24 cellular contexts compared by ENCODE assay signal in the genomic region with DNA sequence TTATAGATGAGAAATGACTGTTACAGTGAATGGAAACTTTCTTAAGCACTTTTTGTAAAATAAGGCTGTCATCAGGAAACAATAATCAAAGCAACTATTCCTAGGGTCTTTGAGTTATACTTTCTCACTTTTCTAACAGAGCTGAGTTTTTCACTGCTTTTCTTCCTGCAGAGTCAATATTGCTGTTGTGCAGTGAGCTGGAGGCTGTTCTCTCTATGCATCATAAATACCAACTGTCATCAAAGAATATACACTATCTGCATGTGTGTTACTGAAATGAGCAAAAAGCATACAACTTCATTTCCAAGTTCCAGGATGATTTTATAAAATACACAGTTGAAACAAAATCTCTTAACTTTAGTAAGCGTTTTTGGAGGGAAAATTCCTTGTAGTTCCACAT.
A peak's percentile ranks its signal among the peaks of the same experiment; 100 is the strongest.
DNase-seq lines count a peak whose midpoint lies in the region; ATAC-seq, FAIRE-seq and TF ChIP-seq lines count a peak whose summit lies in the region.
"Had no signal": no experiment of that assay in that cellular context is flagged by ENCODE, and none has a peak within 500 bp of the region (broad histone marks: within the 10 kb centered on the region; RNA-seq: fewer than 3 reads in every experiment).

No MANE protein-coding gene starts in this region.

- 8% methylated on average over 1 of the region's 1 CpG for WGBS in K562 (ENCODE audit: insufficient coverage, low coverage, missing lambda C conversion rate)
- WGBS in liver = 89% methylated on average over 1 of the region's 1 CpG

- no peak overlapping the region for H3K4me2 ChIP-seq in K562 (ENCODE audit: insufficient read depth, low read length)

- no peak for TF ChIP-seq RAD21 in K562 (CRISPR knock-in tag; conservative IDR thresholded peaks at IDR 0.05 in 1 of 2, IDR thresholded peaks at IDR 0.05 in 1 of 2)
- no peak for TF ChIP-seq RAD21 in liver (IDR thresholded peaks at IDR 0.05)

- no peaks in the 10 kb centered on the region for H3K36me3 Mint-ChIP-seq in activated CD4-positive, alpha-beta memory T cell treated with anti-CD3 and anti-CD28 coated beads for 36 hours
- H3K36me3 Mint-ChIP-seq in activated naive CD8-positive, alpha-beta T cell treated with anti-CD3 and anti-CD28 coated beads for 36 hours = no peaks in the 10 kb centered on the region
- H3K36me3 Mint-ChIP-seq: CD4-positive, alpha-beta memory T cell; IgD-negative memory B cell had no signal

- H3K9ac ChIP-seq in SK-N-MC (ENCODE audit: insufficient read length) = no peak overlapping the region
- H3K9ac ChIP-seq in K562 (ENCODE audit: insufficient read depth in 1 of 2, low read depth in 2 of 2, low read length in 2 of 2) = no peak overlapping the region
- H3K9ac ChIP-seq in liver (ENCODE audit: low read depth in 1 of 2, low read length in 2 of 2) = no peak overlapping the region

- intact Hi-C loops in K562 (cut with micrococcal nuclease) = no loop called here
- intact Hi-C loops in activated CD4-positive, alpha-beta memory T cell treated with anti-CD3 and anti-CD28 coated beads for 36 hours (cut with micrococcal nuclease) = no loop called here

- FAIRE-seq in K562 (lab: Jason Lieb, UNC) (no peak), GM12892 (lab: Jason Lieb, UNC) (no peak)
- FAIRE-seq: G401.6, GM12878 had no signal

- BruUV-seq in K562 (replicated peaks; lab: Mats Ljungman, UMichigan) = no TSS peak

- no peak overlapping the region for H2AFZ ChIP-seq in K562 (ENCODE audit: low read depth, low read length)

- TF ChIP-seq CTCF in K562 (IDR thresholded peaks at IDR 0.05 in 2 of 3, conservative IDR thresholded peaks at IDR 0.05 in 1 of 3; ENCODE audit: insufficient read depth in 2 of 3, low read depth in 1 of 3, low read length in 3 of 3) (no peak), fibroblast of pulmonary artery (IDR thresholded peaks at IDR 0.05; ENCODE audit: low read length, missing control alignments) (no peak), liver (IDR thresholded peaks at IDR 0.05; ENCODE audit: low read depth, low read length, missing input control) (no peak)

- DNase-seq in SK-N-MC (ENCODE audit: low read depth, low spot score) (no peak), K562 (ENCODE audit: extremely low read depth in 1 of 4, low spot score in 3 of 4) (no peak), fibroblast of pulmonary artery (ENCODE audit: low read depth) (peak; percentile 13), GM12892 (ENCODE audit: insufficient read length) (no peak)
- no peak for DNase-seq in activated CD4-positive, alpha-beta memory T cell treated with anti-CD3 and anti-CD28 coated beads for 36 hours
- no peak for DNase-seq in activated naive CD8-positive, alpha-beta T cell treated with anti-CD3 and anti-CD28 coated beads for 36 hours
- DNase-seq: C1 segment of cervical spinal cord; CD4-positive, alpha-beta memory T cell; COR-L47; DMS53; Karpas-422; NCI-H2029; NCI-H446 treated with DMSO at 0.1 percent for 48 hours; NCI-H526; NCI-H82; NK-92 treated with Interleukin-12 subunit alpha and Interleukin-12 subunit beta, amount 100 ng/mL, for 24 hours; Right ventricle myocardium superior; RPMI8226 had no signal

- H3K9me3 ChIP-seq in SK-N-MC (ENCODE audit: low read depth, low read length) = no peaks in the 10 kb centered on the region
- H3K9me3 ChIP-seq in K562 (replicated peaks; ENCODE audit: control insufficient read depth, insufficient read depth, low read depth, low read length) = no peaks in the 10 kb centered on the region
- H3K9me3 ChIP-seq in liver (ENCODE audit: control insufficient read depth in 4 of 4, low read length in 3 of 4) = no peaks in the 10 kb centered on the region
- H3K9me3 ChIP-seq: SJSA1 had no signal

- no peak for TF ChIP-seq EP300 in K562 (IDR thresholded peaks at IDR 0.05; ENCODE audit: low read length)

- no peaks in the 10 kb centered on the region for H3K79me2 ChIP-seq in K562 (ENCODE audit: control insufficient read depth, insufficient read depth, low read length)

- no peaks in the 10 kb centered on the region for H3K4me1 Mint-ChIP-seq in activated CD4-positive, alpha-beta memory T cell treated with anti-CD3 and anti-CD28 coated beads for 36 hours (ENCODE audit: low read depth)
- H3K4me1 Mint-ChIP-seq in activated naive CD8-positive, alpha-beta T cell treated with anti-CD3 and anti-CD28 coated beads for 36 hours = no peaks in the 10 kb centered on the region
- H3K4me1 Mint-ChIP-seq: CD4-positive, alpha-beta memory T cell; IgD-negative memory B cell had no signal

- H3K4me3 ChIP-seq in SK-N-MC = no peak overlapping the region
- H3K4me3 ChIP-seq in K562 = no peak overlapping the region
- no peak overlapping the region for H3K4me3 ChIP-seq in fibroblast of pulmonary artery (replicated peaks; ENCODE audit: low read depth, low read length)
- H3K4me3 ChIP-seq in liver (ENCODE audit: low read depth in 1 of 3, low read length in 3 of 3) = no peak overlapping the region
- H3K4me3 ChIP-seq: GM12878, SJSA1 had no signal

- ATAC-seq in K562 = no peak
- ATAC-seq in HG03139 (IDR thresholded peaks at IDR 0.05; ENCODE audit: unreplicated experiment) = no peak
- ATAC-seq: GM12878 had no signal

- H3K4me3 Mint-ChIP-seq in activated CD4-positive, alpha-beta memory T cell treated with anti-CD3 and anti-CD28 coated beads for 36 hours = no peak overlapping the region
- no peak overlapping the region for H3K4me3 Mint-ChIP-seq in activated naive CD8-positive, alpha-beta T cell treated with anti-CD3 and anti-CD28 coated beads for 36 hours
- H3K4me3 Mint-ChIP-seq: CD4-positive, alpha-beta memory T cell; IgD-negative memory B cell had no signal

- no peaks in the 10 kb centered on the region for H4K20me1 ChIP-seq in K562 (replicated peaks; ENCODE audit: control insufficient read depth, insufficient read depth, low read length)

- TF ChIP-seq POLR2A in K562 (conservative IDR thresholded peaks at IDR 0.05) (no peak), GM12892 (IDR thresholded peaks at IDR 0.05; ENCODE audit: low read depth, low read length) (no peak)

- no peaks in the 10 kb centered on the region for H3K9me1 ChIP-seq in K562 (ENCODE audit: control insufficient read depth, insufficient read depth, low read length)

- H3K27ac Mint-ChIP-seq in activated CD4-positive, alpha-beta memory T cell treated with anti-CD3 and anti-CD28 coated beads for 36 hours = no peak overlapping the region
- no peak overlapping the region for H3K27ac Mint-ChIP-seq in activated naive CD8-positive, alpha-beta T cell treated with anti-CD3 and anti-CD28 coated beads for 36 hours
- H3K27ac Mint-ChIP-seq: CD4-positive, alpha-beta memory T cell; IgD-negative memory B cell had no signal

- H3K27ac ChIP-seq in SK-N-MC (peak overlapping the region; percentile 26; the same call in 1 of the 2 replicates), K562 (ENCODE audit: extremely low read depth, low read depth, low read length) (no peak overlapping the region), liver (ENCODE audit: low read depth in 1 of 2, low read length in 2 of 2) (no peak overlapping the region)
- H3K27ac ChIP-seq: SJSA1 had no signal

- H3K27me3 ChIP-seq in K562 (ENCODE audit: control insufficient read depth in 2 of 2, insufficient read depth in 2 of 2, low read length in 2 of 2) (peaks cover 5 to 17% of the 10 kb centered on the region in 2 experiments; a peak in 4 of 5 replicates), liver (ENCODE audit: control insufficient read depth in 4 of 4, insufficient read depth in 4 of 4, low read length in 3 of 4) (no peaks in the 10 kb centered on the region)

- in situ Hi-C loops in K562 (cut with MboI) = no loop called here

- peaks cover 2% of the 10 kb centered on the region for H3K27me3 Mint-ChIP-seq in activated CD4-positive, alpha-beta memory T cell treated with anti-CD3 and anti-CD28 coated beads for 36 hours
- H3K27me3 Mint-ChIP-seq in activated naive CD8-positive, alpha-beta T cell treated with anti-CD3 and anti-CD28 coated beads for 36 hours = peaks cover 5% of the 10 kb centered on the region

- no peaks in the 10 kb centered on the region for H3K9me3 Mint-ChIP-seq in activated CD4-positive, alpha-beta memory T cell treated with anti-CD3 and anti-CD28 coated beads for 36 hours
- no peaks in the 10 kb centered on the region for H3K9me3 Mint-ChIP-seq in activated naive CD8-positive, alpha-beta T cell treated with anti-CD3 and anti-CD28 coated beads for 36 hours
- H3K9me3 Mint-ChIP-seq: CD4-positive, alpha-beta memory T cell; IgD-negative memory B cell had no signal

- H3K4me1 ChIP-seq in K562 (replicated peaks in 1 of 2; ENCODE audit: control insufficient read depth in 2 of 2, insufficient read depth in 2 of 2, low read length in 2 of 2) (no peaks in the 10 kb centered on the region), liver (ENCODE audit: control insufficient read depth in 4 of 4, insufficient read depth in 4 of 4, low read length in 3 of 4) (peaks cover 0 to 8% (median 1%) of the 10 kb centered on the region in 4 donors)
- H3K4me1 ChIP-seq: SJSA1 had no signal

- CTCF ChIA-PET in K562 (lab: Yijun Ruan, JAX; ENCODE audit: low intra/inter-chr PET ratio) = no interaction called here
- CTCF ChIA-PET in activated CD4-positive, alpha-beta memory T cell treated with anti-CD3 and anti-CD28 coated beads for 36 hours (lab: Charles Lee) = no interaction called here

- H3K36me3 ChIP-seq in SK-N-MC (ENCODE audit: insufficient read depth, low read length) = no peaks in the 10 kb centered on the region
- no peaks in the 10 kb centered on the region for H3K36me3 ChIP-seq in K562 (ENCODE audit: control insufficient read depth, insufficient read depth, low read length)
- no peaks in the 10 kb centered on the region for H3K36me3 ChIP-seq in liver (ENCODE audit: control insufficient read depth in 4 of 4, insufficient read depth in 3 of 4, low read depth in 1 of 4, low read length in 3 of 4)
- H3K36me3 ChIP-seq: SJSA1 had no signal

- POLR2A ChIA-PET in K562 (lab: Yijun Ruan, JAX) = no interaction called here
- POLR2A ChIA-PET in activated CD4-positive, alpha-beta memory T cell treated with anti-CD3 and anti-CD28 coated beads for 36 hours (lab: Charles Lee) = no interaction called here

TF ChIP-seq in K562, 482 proteins besides CTCF, POLR2A, EP300 and RAD21:
- peak; percentile 24; the same call in 1 of the 2 replicates for TF ChIP-seq CEBPB (tag; IDR thresholded peaks at IDR 0.05)
- no peak for TF ChIP-seq CHD2 (IDR thresholded peaks at IDR 0.05; ENCODE audit: low read depth, low read length)

TF ChIP-seq in liver, 16 proteins besides CTCF, POLR2A, EP300 and RAD21:
- TF ChIP-seq HNF4A (conservative IDR thresholded peaks at IDR 0.05) = no peak
- TF ChIP-seq FOXA2 (IDR thresholded peaks at IDR 0.05) = peak; percentile 13
